In genomic region chr16:1309888-1310831, GRCh38 we compare ENCODE assay signal across 8 cellular contexts. TPM values are rescaled to one million over a fixed set of nuclear protein-coding genes. Genes with fewer than 3 reads are reported as not detected.
A peak's percentile ranks its signal among the peaks of the same experiment; 100 is the strongest.
DNase-seq lines count a peak whose midpoint lies in the region; ATAC-seq and TF ChIP-seq lines count a peak whose summit lies in the region.

No MANE protein-coding gene starts in this region.

- H4K20me1 ChIP-seq in BLaER1: peaks cover 55% of the 10 kb centered on the region
- H4K20me1 ChIP-seq in fibroblast of lung (ENCODE audit: control insufficient read depth, extremely low read depth, insufficient read depth, low read length): peaks cover 3% of the 10 kb centered on the region

- H4K91ac ChIP-seq in neuronal stem cell (ENCODE audit: low read depth, low read length, poor library complexity): no peak overlapping the region

- H3K9ac ChIP-seq in BLaER1: peak overlapping the region; percentile 100
- peak overlapping the region; percentile 100 for H3K9ac ChIP-seq in fibroblast of lung (ENCODE audit: insufficient read depth, low read length)
- peak overlapping the region; percentile 86 for H3K9ac ChIP-seq in neuronal stem cell (ENCODE audit: low read depth, low read length, poor library complexity)

- peak; percentile 29 for DNase-seq in MV-4-11 (lab: John Stamatoyannopoulos, UW)
- DNase-seq in activated T-cell treated with anti-CD3 and anti-CD28 coated beads, Interleukin-2, amount 50 U/mL, for 1 hour: peak; percentile 61
- DNase-seq in fibroblast of lung (ENCODE audit: low read depth in 2 of 2): peak; percentile 47 to 54
- DNase-seq in neuronal stem cell (ENCODE audit: low spot score): no peak
- DNase-seq in NCI-H1436 (lab: John Stamatoyannopoulos, UW): no peak

- H3K4me3 ChIP-seq in BLaER1 (peak overlapping the region; percentile 100), fibroblast of lung (replicated peaks in 1 of 4; ENCODE audit: control extremely low read depth in 1 of 4, insufficient read depth in 1 of 4, low read depth in 3 of 4, low read length in 4 of 4) (peak overlapping the region; percentile 66 to 96 (median 90)), neuronal stem cell (ENCODE audit: low read length in 2 of 2) (peak overlapping the region; percentile 96 to 99), urinary bladder (ENCODE audit: low read depth, low read length) (peak overlapping the region; percentile 97)

- H2BK12ac ChIP-seq in neuronal stem cell (ENCODE audit: low read length): no peak overlapping the region

- no peak overlapping the region for H2BK15ac ChIP-seq in neuronal stem cell (ENCODE audit: low read length)

- H4K8ac ChIP-seq in neuronal stem cell (ENCODE audit: low read depth, low read length): no peak overlapping the region

- H3K27ac ChIP-seq in BLaER1: peak overlapping the region; percentile 100
- H3K27ac ChIP-seq in fibroblast of lung (ENCODE audit: insufficient read depth, low read length): peak overlapping the region; percentile 63
- no peak overlapping the region for H3K27ac ChIP-seq in neuronal stem cell (replicated peaks; ENCODE audit: low read length)
- H3K27ac ChIP-seq in urinary bladder (ENCODE audit: low read depth): peak overlapping the region; percentile 38

- H3K4me2 ChIP-seq in BLaER1: peak overlapping the region; percentile 94
- H3K4me2 ChIP-seq in fibroblast of lung (ENCODE audit: extremely low read depth, insufficient read depth, low read length): peak overlapping the region; percentile 73
- peak overlapping the region; percentile 81 for H3K4me2 ChIP-seq in neuronal stem cell (ENCODE audit: insufficient read depth, low read length, poor library complexity, severe bottlenecking)

- no peak for TF ChIP-seq CTCF in fibroblast of lung (conservative IDR thresholded peaks at IDR 0.05 in 1 of 2, IDR thresholded peaks at IDR 0.05 in 1 of 2; ENCODE audit: low read depth in 1 of 2, low read length in 2 of 2)

- ATAC-seq in GM21825 (IDR thresholded peaks at IDR 0.05; ENCODE audit: unreplicated experiment): peak; percentile 25

- H2BK5ac ChIP-seq in neuronal stem cell (ENCODE audit: low read length): no peak overlapping the region

- H2AFZ ChIP-seq in fibroblast of lung (ENCODE audit: low read length) (no peak overlapping the region), neuronal stem cell (ENCODE audit: low read length) (no peak overlapping the region)

- no peaks in the 10 kb centered on the region for H3K9me3 ChIP-seq in BLaER1
- no peaks in the 10 kb centered on the region for H3K9me3 ChIP-seq in fibroblast of lung (ENCODE audit: control insufficient read depth, insufficient read depth, low read depth, low read length)
- H3K9me3 ChIP-seq in neuronal stem cell (replicated peaks in 1 of 2; ENCODE audit: control insufficient read depth in 2 of 2, insufficient read depth in 1 of 2, low read depth in 1 of 2, low read length in 2 of 2): no peaks in the 10 kb centered on the region

- H3K79me1 ChIP-seq in neuronal stem cell (ENCODE audit: low read depth, low read length): peaks cover 23% of the 10 kb centered on the region

- no peak overlapping the region for H3K4ac ChIP-seq in neuronal stem cell (ENCODE audit: low read length)

- H3K4me1 ChIP-seq in BLaER1 (peaks cover 48% of the 10 kb centered on the region), fibroblast of lung (ENCODE audit: control insufficient read depth, extremely low read depth, insufficient read depth, low read length) (peaks cover 10% of the 10 kb centered on the region), neuronal stem cell (ENCODE audit: control insufficient read depth in 2 of 2, insufficient read depth in 1 of 2, low read depth in 1 of 2, low read length in 2 of 2) (peaks cover 12 to 13% of the 10 kb centered on the region in 2 donors), urinary bladder (ENCODE audit: insufficient read depth) (peaks cover 4% of the 10 kb centered on the region)

- no peak overlapping the region for H3K14ac ChIP-seq in neuronal stem cell (ENCODE audit: low read length)

- WGBS in neuronal stem cell (ENCODE audit: extremely low coverage in 2 of 2, insufficient read length in 2 of 2, insufficient replicate concordance in 1 of 2), 2 donors: no CpG with 5 or more reads among the region's 77 CpGs
- 1% methylated on average over 77 of the region's 77 CpGs for WGBS in urinary bladder

- H3K18ac ChIP-seq in neuronal stem cell (ENCODE audit: low read length): peak overlapping the region; percentile 23

- H3K79me2 ChIP-seq in fibroblast of lung (ENCODE audit: control insufficient read depth, insufficient read depth, low read length): peaks cover 53% of the 10 kb centered on the region

- no peak overlapping the region for H3K23ac ChIP-seq in neuronal stem cell (ENCODE audit: low read depth, low read length, poor library complexity)

- H2AK5ac ChIP-seq in neuronal stem cell (ENCODE audit: low read depth, low read length): peak overlapping the region; percentile 49

- peaks cover 42% of the 10 kb centered on the region for H3K36me3 ChIP-seq in BLaER1
- peaks cover 17% of the 10 kb centered on the region for H3K36me3 ChIP-seq in fibroblast of lung (ENCODE audit: control insufficient read depth, insufficient read depth, low read length)
- H3K36me3 ChIP-seq in neuronal stem cell (replicated peaks in 1 of 2; ENCODE audit: control insufficient read depth in 2 of 2, insufficient read depth in 2 of 2, low read length in 2 of 2): peaks cover 26 to 48% of the 10 kb centered on the region in 2 donors
- no peaks in the 10 kb centered on the region for H3K36me3 ChIP-seq in urinary bladder (ENCODE audit: insufficient read depth)

- H3K27me3 ChIP-seq in BLaER1 (no peaks in the 10 kb centered on the region), fibroblast of lung (ENCODE audit: control insufficient read depth, insufficient read depth, low read length) (no peaks in the 10 kb centered on the region), neuronal stem cell (ENCODE audit: control insufficient read depth in 3 of 3, insufficient read depth in 3 of 3, low read depth in 1 of 3, low read length in 3 of 3) (no peaks in the 10 kb centered on the region)

- H2BK120ac ChIP-seq in neuronal stem cell (ENCODE audit: low read depth, low read length): no peak overlapping the region

RNA-seq across cellular contexts. Expression of gene UBE2I, which starts 0.7 kb away (rescaled TPM):
- 42.1 and 44.4 TPM in 2 replicates for total RNA-seq in fibroblast of lung
- 142 and 202 TPM in 2 replicates for polyA plus RNA-seq in fibroblast of lung
- 119 and 157 TPM in 2 replicates for polyA plus RNA-seq in fibroblast of lung (2012)
- polyA minus RNA-seq in fibroblast of lung (ENCODE audit: low replicate concordance): 27.7 and 27.9 TPM in 2 replicates
- 253 TPM for polyA plus RNA-seq in neuronal stem cell (2013, experiment 1 of 2)
- 258 TPM for polyA plus RNA-seq in neuronal stem cell (2013, experiment 2 of 2)
- total RNA-seq in urinary bladder: 41.9 TPM
- 84.1 TPM for polyA plus RNA-seq in urinary bladder

RNA-seq across cellular contexts. Expression of gene BAIAP3, which starts 23.3 kb away (rescaled TPM):
- 0.26 and 0.83 TPM in 2 replicates for total RNA-seq in fibroblast of lung
- 0.19 and 0.22 TPM in 2 replicates for polyA plus RNA-seq in fibroblast of lung
- polyA plus RNA-seq in fibroblast of lung (2012): 0.58 and 0.73 TPM in 2 replicates
- 0.11 and 2.9 TPM in 2 replicates for polyA minus RNA-seq in fibroblast of lung (ENCODE audit: low replicate concordance)
- 3.1 TPM for polyA plus RNA-seq in neuronal stem cell (2013, experiment 1 of 2)
- 2.9 TPM for polyA plus RNA-seq in neuronal stem cell (2013, experiment 2 of 2)
- total RNA-seq in urinary bladder: 0.63 TPM
- 2.7 TPM for polyA plus RNA-seq in urinary bladder

RNA-seq across cellular contexts. Expression of gene TSR3, which starts 41.5 kb away (rescaled TPM):
- total RNA-seq in fibroblast of lung: 74.7 and 77.6 TPM in 2 replicates
- polyA plus RNA-seq in fibroblast of lung: 36.2 and 41.9 TPM in 2 replicates
- 65.9 and 94.7 TPM in 2 replicates for polyA plus RNA-seq in fibroblast of lung (2012)
- 23.6 and 25.5 TPM in 2 replicates for polyA minus RNA-seq in fibroblast of lung (ENCODE audit: low replicate concordance)
- 32.4 TPM for polyA plus RNA-seq in neuronal stem cell (2013, experiment 1 of 2)
- polyA plus RNA-seq in neuronal stem cell (2013, experiment 2 of 2): 29.6 TPM
- 22.3 TPM for total RNA-seq in urinary bladder
- 62.1 TPM for polyA plus RNA-seq in urinary bladder

RNA-seq across cellular contexts. Expression of gene GNPTG, which starts 41.6 kb away (rescaled TPM):
- 38.8 and 40.8 TPM in 2 replicates for total RNA-seq in fibroblast of lung
- polyA plus RNA-seq in fibroblast of lung: 43.2 and 44.6 TPM in 2 replicates
- polyA plus RNA-seq in fibroblast of lung (2012): 39.7 and 43.4 TPM in 2 replicates
- polyA minus RNA-seq in fibroblast of lung (ENCODE audit: low replicate concordance): 12.8 and 47.4 TPM in 2 replicates
- 14.7 TPM for polyA plus RNA-seq in neuronal stem cell (2013, experiment 1 of 2)
- polyA plus RNA-seq in neuronal stem cell (2013, experiment 2 of 2): 13.2 TPM
- 28.0 TPM for total RNA-seq in urinary bladder
- polyA plus RNA-seq in urinary bladder: 70.4 TPM

RNA-seq across cellular contexts. Expression of gene TPSD1, which starts 54.3 kb away (rescaled TPM):
- total RNA-seq in fibroblast of lung (not detected in 2 replicates), urinary bladder (1.1 TPM)
- polyA plus RNA-seq in fibroblast of lung (not detected in 2 replicates), urinary bladder (2.1 TPM)
- not detected in 2 replicates for polyA plus RNA-seq in fibroblast of lung (2012)
- not detected in 2 replicates for polyA minus RNA-seq in fibroblast of lung (ENCODE audit: low replicate concordance)
- polyA plus RNA-seq in neuronal stem cell (2013, experiment 1 of 2): 0.06 TPM
- polyA plus RNA-seq in neuronal stem cell (2013, experiment 2 of 2): not detected

Comparison
In these comparisons a context has a peak if more than half of its experiments do, and no peak if none do; other contexts are left out.
1. DNase-seq: peak in MV-4-11 (single experiment), activated T-cell treated with anti-CD3 and anti-CD28 coated beads, Interleukin-2, amount 50 U/mL, for 1 hour (single experiment) and fibroblast of lung (2 of 2); none in neuronal stem cell (single experiment) and NCI-H1436 (single experiment).
2. Peak in every context shown above with its lines, with median percentiles within 50 percentile points of each other: H3K4me2 ChIP-seq, H3K4me3 ChIP-seq and H3K9ac ChIP-seq.